In genomic region chr13:110626510-110626909, GRCh38 we compare ENCODE assay signal across 25 cellular contexts. TPM values are rescaled to one million over a fixed set of nuclear protein-coding genes. Genes with fewer than 3 reads are reported as not detected.
DNase-seq lines count a peak whose midpoint lies in the region; ATAC-seq lines count a peak whose summit lies in the region.
"Had no signal": no experiment of that assay in that cellular context is flagged by ENCODE, and none has a peak within 500 bp of the region (broad histone marks: within the 10 kb centered on the region; RNA-seq: fewer than 3 reads in every experiment).

No MANE protein-coding gene starts in this region.

- H3K4me1 ChIP-seq in trophoblast cell (ENCODE audit: control insufficient read depth in 1 of 2, insufficient read depth in 2 of 2, low read length in 2 of 2) = peaks cover 29% of the 10 kb centered on the region in 2 experiments
- H3K4me1 ChIP-seq: breast epithelium, Caco-2 had no signal

- peak overlapping the region; percentile 6 for H2AK5ac ChIP-seq in trophoblast cell (ENCODE audit: low read length)

- no peaks in the 10 kb centered on the region for H3K9me3 Mint-ChIP-seq in activated naive CD4-positive, alpha-beta T cell treated with anti-CD3 and anti-CD28 coated beads, Interleukin-2, amount 50 U/mL, for 72 hours
- H3K9me3 Mint-ChIP-seq: neural crest cell; stimulated activated naive CD8-positive, alpha-beta T cell treated with anti-CD3 and anti-CD28 coated beads, Interleukin-15, amount 100 ng/mL, for 72 hours; type B pancreatic cell had no signal

- H2BK5ac ChIP-seq in trophoblast cell (ENCODE audit: low read depth, low read length, poor library complexity) = no peak overlapping the region

- H4K91ac ChIP-seq in trophoblast cell (ENCODE audit: low read depth, low read length) = no peak overlapping the region

- DNase-seq in activated naive CD4-positive, alpha-beta T cell treated with anti-CD3 and anti-CD28 coated beads, Interleukin-2, amount 50 U/mL, for 72 hours (ENCODE audit: low spot score in 2 of 2) = no peak
- DNase-seq in activated naive CD4-positive, alpha-beta T cell (lab: John Stamatoyannopoulos, UW) = no peak
- DNase-seq in epithelial cell of prostate (ENCODE audit: low read depth, low spot score) (no peak), trophoblast cell (no peak)
- DNase-seq in effector CD8-positive, alpha-beta T cell (lab: John Stamatoyannopoulos, UW) = no peak
- DNase-seq: activated CD4-positive, alpha-beta T cell treated with anti-CD3 and anti-CD28 coated beads for 36 hours; Caco-2; cortex of kidney; DND-41; glutamatergic neuron; Kasumi-1; midbrain; NCI-H1694 treated with DMSO at 0.1 percent for 48 hours; NCI-H526 treated with DMSO at 0.1 percent for 48 hours; RPMI8226; SK-N-SH; stimulated activated CD4-positive, alpha-beta T cell treated with anti-CD3 and anti-CD28 coated beads, Interleukin-4, amount 100 ng/mL, for 4 hours; stimulated activated naive CD8-positive, alpha-beta T cell treated with anti-CD3 and anti-CD28 coated beads, Interleukin-15, amount 100 ng/mL, for 72 hours; T1000 had no signal

- peak overlapping the region; percentile 34 for H3K18ac ChIP-seq in trophoblast cell (ENCODE audit: low read length)

- H3K14ac ChIP-seq in trophoblast cell (ENCODE audit: low read length) = peak overlapping the region; percentile 1

- H2AFZ ChIP-seq in trophoblast cell (ENCODE audit: insufficient read depth, low read length, poor library complexity) = no peak overlapping the region

- peak overlapping the region; percentile 39 to 65 for H3K27ac Mint-ChIP-seq in activated naive CD4-positive, alpha-beta T cell treated with anti-CD3 and anti-CD28 coated beads, Interleukin-2, amount 50 U/mL, for 72 hours
- H3K27ac Mint-ChIP-seq: activated CD4-positive, alpha-beta T cell treated with anti-CD3 and anti-CD28 coated beads for 36 hours had no signal

- H4K12ac ChIP-seq in trophoblast cell (ENCODE audit: low read depth, low read length) = no peak overlapping the region

- peaks cover 22% of the 10 kb centered on the region for H3K79me2 ChIP-seq in trophoblast cell (ENCODE audit: control insufficient read depth, insufficient read depth, low read length, poor library complexity)

- H3K27ac ChIP-seq in epithelial cell of prostate (peak overlapping the region; percentile 15), trophoblast cell (ENCODE audit: low read depth, low read length) (peak overlapping the region; percentile 43)

- peaks cover 17% of the 10 kb centered on the region for H3K79me1 ChIP-seq in trophoblast cell (ENCODE audit: low read length)

- H4K8ac ChIP-seq in trophoblast cell (ENCODE audit: low read depth, low read length) = no peak overlapping the region

- H2BK120ac ChIP-seq in trophoblast cell (ENCODE audit: insufficient read depth, low read length, poor library complexity) = no peak overlapping the region

- H3K9ac ChIP-seq in trophoblast cell (ENCODE audit: low read length) = no peak overlapping the region
- H3K9ac ChIP-seq: SK-N-SH had no signal

- H3K9me3 ChIP-seq in trophoblast cell (ENCODE audit: insufficient read depth, low read depth, low read length) = no peaks in the 10 kb centered on the region
- H3K9me3 ChIP-seq: breast epithelium, Caco-2, SK-N-SH had no signal

- no peak for ATAC-seq in activated naive CD4-positive, alpha-beta T cell treated with anti-CD3 and anti-CD28 coated beads, Interleukin-2, amount 50 U/mL, for 72 hours
- ATAC-seq in HG03039 (IDR thresholded peaks at IDR 0.05; ENCODE audit: unreplicated experiment) (no peak), GM21528 (IDR thresholded peaks at IDR 0.05; ENCODE audit: low FRiP score, unreplicated experiment) (no peak), GM19463 (IDR thresholded peaks at IDR 0.05; ENCODE audit: unreplicated experiment) (no peak)
- ATAC-seq: activated CD4-positive, alpha-beta T cell treated with anti-CD3 and anti-CD28 coated beads for 36 hours; stimulated activated naive CD8-positive, alpha-beta T cell treated with anti-CD3 and anti-CD28 coated beads, Interleukin-15, amount 100 ng/mL, for 72 hours had no signal

- H3K4ac ChIP-seq in trophoblast cell (ENCODE audit: low read depth, low read length) = no peak overlapping the region

- H3K27me3 ChIP-seq in trophoblast cell (ENCODE audit: insufficient read depth, low read length) = no peaks in the 10 kb centered on the region
- H3K27me3 ChIP-seq: breast epithelium had no signal

- no peak overlapping the region for H2BK12ac ChIP-seq in trophoblast cell (ENCODE audit: low read length)

- WGBS in trophoblast cell (ENCODE audit: extremely low coverage, insufficient coverage, insufficient read length) = no CpG with 5 or more reads among the region's 10 CpGs

- H3K4me2 ChIP-seq in trophoblast cell (ENCODE audit: low read length) = no peak overlapping the region
- H3K4me2 ChIP-seq: SK-N-SH had no signal

- peaks cover 21 to 26% of the 10 kb centered on the region in 2 experiments for H3K36me3 ChIP-seq in trophoblast cell (ENCODE audit: control insufficient read depth in 1 of 2, insufficient read depth in 2 of 2, low read length in 2 of 2)

- no peak overlapping the region for H3K23ac ChIP-seq in trophoblast cell (ENCODE audit: low read length)

- H3K4me3 ChIP-seq in trophoblast cell (ENCODE audit: low read depth, low read length) = no peak overlapping the region
- H3K4me3 ChIP-seq: breast epithelium had no signal

- no peaks in the 10 kb centered on the region for H3K36me3 Mint-ChIP-seq in activated naive CD4-positive, alpha-beta T cell treated with anti-CD3 and anti-CD28 coated beads, Interleukin-2, amount 50 U/mL, for 72 hours

RNA-seq across cellular contexts. Expression of gene NAXD, which starts 11.2 kb away (rescaled TPM):
- 10 to 100 TPM; 19.7 to 24.8 TPM for total RNA-seq in activated naive CD4-positive, alpha-beta T cell treated with anti-CD3 and anti-CD28 coated beads, Interleukin-2, amount 50 U/mL, for 72 hours
- 20.5 TPM in 2 replicates for polyA plus RNA-seq in trophoblast cell (2013)
